Comparison of ENCODE assay signal across 8 cellular contexts in the genomic region with DNA sequence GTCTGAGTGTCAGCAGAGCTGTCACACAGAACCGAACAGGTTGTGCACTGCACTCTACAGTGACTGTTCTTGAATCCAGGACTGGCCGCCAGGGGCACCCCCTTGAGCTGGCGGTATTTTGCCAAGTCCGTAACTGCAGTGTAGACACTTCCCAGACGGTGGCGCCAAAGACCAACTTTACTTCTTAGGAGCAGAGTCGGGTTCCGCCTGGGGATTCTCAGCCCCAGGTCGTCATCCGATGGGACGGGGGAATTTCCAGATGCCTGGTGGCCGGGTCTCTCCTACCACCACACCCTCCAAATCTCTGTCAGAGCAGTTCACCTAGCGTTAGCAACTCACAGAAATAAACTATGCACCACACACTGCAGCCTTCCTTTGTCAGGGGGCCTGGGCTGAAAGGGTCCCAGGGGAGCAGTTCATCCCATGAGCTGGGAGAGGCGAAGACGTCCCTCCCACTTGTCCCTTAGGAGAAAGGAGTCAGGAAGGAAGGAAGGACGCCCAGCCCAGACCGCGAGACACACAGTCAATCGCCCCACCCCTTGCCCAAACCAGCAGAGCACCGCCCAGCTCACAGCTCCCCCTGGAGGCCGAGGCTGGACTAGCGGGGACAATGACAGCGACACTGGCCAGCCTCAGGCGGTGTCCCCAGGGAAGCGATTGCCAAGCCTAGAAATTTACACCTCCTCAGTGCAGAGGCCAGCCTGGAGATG. TPM values are rescaled to one million over a fixed set of nuclear protein-coding genes. Genes with fewer than 3 reads are reported as not detected.
DNase-seq lines count a peak whose midpoint lies in the region; ATAC-seq and TF ChIP-seq lines count a peak whose summit lies in the region.

No MANE protein-coding gene starts in this region.

- peak overlapping the region in 9 of 10 donors; percentile 14 to 55 (median 52) for H3K4me3 ChIP-seq in heart right ventricle
- H3K4me3 ChIP-seq in upper lobe of left lung = peak overlapping the region in 3 of 4 donors; percentile 39 to 49 (median 48)

- intact Hi-C loops in heart right ventricle (cut with DNase I) = loop anchor here in 9 of 10 donors (1.0 to 10.0 kb wide), 17 partner anchors 39 to 521 kb away; partner anchors contain the start of genes CARMIL2 (in 3 of the 9), CTCF (in 3 of the 9), CTRL (in 3 of the 9) and PSMB10 (in 3 of the 9)
- intact Hi-C loops in posterior cingulate gyrus (cut with DNase I) = loop anchor here (1.0 to 10.0 kb wide), 3 partner anchors 41 to 324 kb away; partner anchors contain the start of genes CENPT, CTCF, NUTF2 and THAP11

- TF ChIP-seq EP300 in upper lobe of left lung (IDR thresholded peaks at IDR 0.05) = peak in 1 of 4 donors; percentile 56

- H3K27ac ChIP-seq in adipose tissue (ENCODE audit: low read depth, low read length) (peak overlapping the region; percentile 93), heart right ventricle (peak overlapping the region in 9 of 10 donors; percentile 74 to 95 (median 87)), upper lobe of left lung (peak overlapping the region; percentile 82 to 95 (median 89))

- H3K4me1 ChIP-seq in heart right ventricle = peaks cover 0 to 22% (median 12%) of the 10 kb centered on the region in 9 donors
- peaks cover 0 to 15% (median 9%) of the 10 kb centered on the region in 4 donors for H3K4me1 ChIP-seq in upper lobe of left lung

- H3K27me3 ChIP-seq in heart right ventricle (no peaks in the 10 kb centered on the region), upper lobe of left lung (no peaks in the 10 kb centered on the region)

- ATAC-seq in HG02840 (IDR thresholded peaks at IDR 0.05; ENCODE audit: low FRiP score, unreplicated experiment) = peak; percentile 62
- ATAC-seq in heart right ventricle = peak; percentile 91 to 97 (median 94)
- ATAC-seq in upper lobe of left lung (ENCODE audit: low FRiP score in 2 of 2) = peak; percentile 97

- TF ChIP-seq CTCF in GM12874 (IDR thresholded peaks at IDR 0.05; ENCODE audit: insufficient read depth, low read depth, low read length) (peak; percentile 96), heart right ventricle (IDR thresholded peaks at IDR 0.05) (peak; percentile 71 to 90 (median 77)), upper lobe of left lung (IDR thresholded peaks at IDR 0.05) (peak; percentile 79 to 98 (median 94))

- H3K36me3 ChIP-seq in heart right ventricle (no peaks in the 10 kb centered on the region), upper lobe of left lung (no peaks in the 10 kb centered on the region)

- TF ChIP-seq POLR2A in upper lobe of left lung (IDR thresholded peaks at IDR 0.05) = peak in 3 of 4 donors; percentile 37 to 68 (median 66)

- peak; percentile 32 for DNase-seq in NCI-H1417 treated with DMSO at 0.1 percent for 48 hours (lab: John Stamatoyannopoulos, UW)
- DNase-seq in SW 1271 (lab: John Stamatoyannopoulos, UW) = peak; percentile 66 to 89
- DNase-seq in heart right ventricle = peak; percentile 95 to 97
- peak; percentile 86 to 99 (median 96) for DNase-seq in posterior cingulate gyrus
- DNase-seq in upper lobe of left lung = peak; percentile 92 to 98

- H3K9me3 ChIP-seq in heart right ventricle = no peaks in the 10 kb centered on the region
- no peaks in the 10 kb centered on the region for H3K9me3 ChIP-seq in upper lobe of left lung

- 0% methylated on average over 25 of the region's 25 CpGs for WGBS in adipose tissue, 3 donors
- WGBS in heart right ventricle, 2 donors = 0% methylated on average over 25 of the region's 25 CpGs
- 0 to 1% methylated on average over 7 to 24 of the region's 25 CpGs for WGBS in upper lobe of left lung, 2 donors

RNA-seq across cellular contexts. Expression of gene RIPOR1, which starts 7.4 kb away (rescaled TPM):
- polyA plus RNA-seq in adipose tissue (10 to 100 TPM; 26.1 to 74.9 (median 61.1) TPM), heart right ventricle (10 to 100 TPM; 40.0 to 66.9 TPM)
- total RNA-seq in heart right ventricle (10 to 100 TPM; 45.9 to 86.1 (median 73.8) TPM), upper lobe of left lung (100 to 1,000 TPM in 4 of 6 donors, 10 to 100 TPM in 2; 76.9 to 183 (median 113) TPM)

RNA-seq across cellular contexts. Expression of gene AGRP, which starts 37.9 kb away (rescaled TPM):
- polyA plus RNA-seq in adipose tissue = under 1 TPM in 1 of 3 donors, not detected in 2; 0.09 TPM
- total RNA-seq in heart right ventricle = not detected
- polyA plus RNA-seq in heart right ventricle = under 1 TPM in 1 of 2 donors, not detected in 1; 0.10 TPM
- 1 to 10 TPM in 3 of 6 donors, not detected in 3; 3.5 to 7.6 (median 3.8) TPM for total RNA-seq in upper lobe of left lung

RNA-seq across cellular contexts. Expression of gene ATP6V0D1, which starts 40.3 kb away (rescaled TPM):
- polyA plus RNA-seq in adipose tissue (10 to 100 TPM; 34.0 to 77.2 (median 67.3) TPM), heart right ventricle (10 to 100 TPM; 12.8 to 73.3 TPM)
- total RNA-seq in heart right ventricle (10 to 100 TPM; 57.4 to 84.7 (median 67.5) TPM), upper lobe of left lung (100 to 1,000 TPM in 4 of 6 donors, 10 to 100 TPM in 2; 69.1 to 221 (median 147) TPM)

RNA-seq across cellular contexts. Expression of gene CTCF, which starts 41.1 kb away (rescaled TPM):
- polyA plus RNA-seq in adipose tissue (10 to 100 TPM; 12.4 to 26.0 (median 15.2) TPM), heart right ventricle (10 to 100 TPM; 11.9 to 20.7 TPM)
- total RNA-seq in heart right ventricle (10 to 100 TPM; 20.5 to 31.0 (median 24.8) TPM), upper lobe of left lung (10 to 100 TPM; 29.7 to 42.6 (median 34.2) TPM)

Comparison
In these comparisons a context has a peak if more than half of its experiments do, and no peak if none do; other contexts are left out.
1. Peak in every context shown above with its lines: DNase-seq, ATAC-seq, H3K4me3 ChIP-seq and H3K27ac ChIP-seq.
2. DNase-seq: peak in every context shown above with its lines; median percentile 96 in heart right ventricle; 96 in posterior cingulate gyrus; 95 in upper lobe of left lung; 78 in SW 1271; 32 in NCI-H1417 treated with DMSO at 0.1 percent for 48 hours.